In genomic region chr22:20965888-20966855, GRCh38 we compare ENCODE assay signal across 25 cellular contexts. TPM values are rescaled to one million over a fixed set of nuclear protein-coding genes. Genes with fewer than 3 reads are reported as not detected.
DNase-seq lines count a peak whose midpoint lies in the region; ATAC-seq and TF ChIP-seq lines count a peak whose summit lies in the region.
"Had no signal": no experiment of that assay in that cellular context is flagged by ENCODE, and none has a peak within 500 bp of the region (broad histone marks: within the 10 kb centered on the region; RNA-seq: fewer than 3 reads in every experiment).

No MANE protein-coding gene starts in this region.

- H3K4me1 ChIP-seq in rectal smooth muscle tissue (ENCODE audit: control insufficient read depth, insufficient read depth, low read length): no peaks in the 10 kb centered on the region
- peaks cover 5% of the 10 kb centered on the region for H3K4me1 ChIP-seq in vagina
- H3K4me1 ChIP-seq: A549 had no signal

- DNase-seq in activated naive CD8-positive, alpha-beta T cell treated with anti-CD3 and anti-CD28 coated beads for 36 hours: no peak
- DNase-seq in T-cell (no peak), left colon (peak; percentile 81 to 89), EL (no peak), pons (ENCODE audit: low spot score) (no peak), vagina (ENCODE audit: extremely low spot score in 2 of 2) (no peak)
- DNase-seq: activated CD4-positive, alpha-beta T cell treated with anti-CD3 and anti-CD28 coated beads, Interleukin-2, amount 10 ng/mL, durations not matched to agents 7 days and 5 days; activated gamma-delta T cell treated with Interleukin-2 at 50 U/mL for 16 hours; DMS153; effector CD8-positive, alpha-beta T cell; gastrocnemius medialis; GF-D8; MM.1S; NCI-H146; NCI-H82; OCI-M1; SHP77; stimulated activated CD4-positive, alpha-beta T cell treated with anti-CD3 and anti-CD28 coated beads, Interleukin-15, amount 100 ng/mL, for 24 hours; testis had no signal

- H3K9me3 Mint-ChIP-seq in activated naive CD8-positive, alpha-beta T cell (ENCODE audit: low read depth): no peaks in the 10 kb centered on the region
- H3K9me3 Mint-ChIP-seq in activated naive CD8-positive, alpha-beta T cell treated with anti-CD3 and anti-CD28 coated beads for 36 hours: no peaks in the 10 kb centered on the region
- H3K9me3 Mint-ChIP-seq in T-cell: no peaks in the 10 kb centered on the region
- H3K9me3 Mint-ChIP-seq: activated CD4-positive, alpha-beta T cell treated with anti-CD3 and anti-CD28 coated beads, Interleukin-2, amount 10 ng/mL, durations not matched to agents 7 days and 5 days had no signal

- H3K27me3 ChIP-seq in rectal smooth muscle tissue (ENCODE audit: control insufficient read depth, insufficient read depth, low read length) (no peaks in the 10 kb centered on the region), vagina (no peaks in the 10 kb centered on the region)
- H3K27me3 ChIP-seq: testis had no signal

- peaks cover 2% of the 10 kb centered on the region for H3K27me3 Mint-ChIP-seq in activated naive CD8-positive, alpha-beta T cell
- H3K27me3 Mint-ChIP-seq in activated naive CD8-positive, alpha-beta T cell treated with anti-CD3 and anti-CD28 coated beads for 36 hours: peaks cover 12% of the 10 kb centered on the region
- peaks cover 8 to 14% of the 10 kb centered on the region in 2 donors for H3K27me3 Mint-ChIP-seq in T-cell

- no peak for TF ChIP-seq POLR2A in vagina (IDR thresholded peaks at IDR 0.05)

- no peak overlapping the region for H3K27ac Mint-ChIP-seq in activated naive CD8-positive, alpha-beta T cell
- no peak overlapping the region for H3K27ac Mint-ChIP-seq in activated naive CD8-positive, alpha-beta T cell treated with anti-CD3 and anti-CD28 coated beads for 36 hours
- H3K27ac Mint-ChIP-seq in T-cell: no peak overlapping the region
- H3K27ac Mint-ChIP-seq: activated CD4-positive, alpha-beta T cell treated with anti-CD3 and anti-CD28 coated beads, Interleukin-2, amount 10 ng/mL, durations not matched to agents 7 days and 5 days had no signal

- POLR2A ChIA-PET in T-cell (lab: Charles Lee): interaction anchor here in 1 of 2 donors (0.5 kb wide), 1 partner anchor 46 kb away, joined by 4 read pairs; no protein-coding TSS in a partner anchor

- no peaks in the 10 kb centered on the region for H3K36me3 Mint-ChIP-seq in activated naive CD8-positive, alpha-beta T cell
- H3K36me3 Mint-ChIP-seq in activated naive CD8-positive, alpha-beta T cell treated with anti-CD3 and anti-CD28 coated beads for 36 hours: no peaks in the 10 kb centered on the region
- H3K36me3 Mint-ChIP-seq in T-cell: no peaks in the 10 kb centered on the region

- H3K27ac ChIP-seq in rectal smooth muscle tissue (ENCODE audit: low read depth, low read length) (no peak overlapping the region), vagina (no peak overlapping the region)
- H3K27ac ChIP-seq: A549, esophagus muscularis mucosa, gastrocnemius medialis, HL-60, testis had no signal

- no peak for ATAC-seq in T-cell (replicated peaks in 1 of 4)
- peak; percentile 75 for ATAC-seq in left colon
- ATAC-seq: A549, gastrocnemius medialis had no signal

- H3K9ac ChIP-seq in rectal smooth muscle tissue (ENCODE audit: low read length): peak overlapping the region; percentile 52

- peak overlapping the region; percentile 32 for H3K4me3 Mint-ChIP-seq in activated naive CD8-positive, alpha-beta T cell
- no peak overlapping the region for H3K4me3 Mint-ChIP-seq in activated naive CD8-positive, alpha-beta T cell treated with anti-CD3 and anti-CD28 coated beads for 36 hours
- H3K4me3 Mint-ChIP-seq in T-cell: peak overlapping the region; percentile 47 to 61 (median 49)
- H3K4me3 Mint-ChIP-seq: activated CD4-positive, alpha-beta T cell treated with anti-CD3 and anti-CD28 coated beads, Interleukin-2, amount 10 ng/mL, durations not matched to agents 7 days and 5 days had no signal

- no peaks in the 10 kb centered on the region for H3K9me3 ChIP-seq in vagina
- H3K9me3 ChIP-seq: A549, esophagus muscularis mucosa, gastrocnemius medialis, testis had no signal

- intact Hi-C loops in left colon (cut with DNase I, micrococcal nuclease) (no loop called here), vagina (cut with DNase I) (no loop called here)

- peaks cover 13% of the 10 kb centered on the region for H3K4me1 Mint-ChIP-seq in activated naive CD8-positive, alpha-beta T cell (ENCODE audit: low read depth)
- H3K4me1 Mint-ChIP-seq in activated naive CD8-positive, alpha-beta T cell treated with anti-CD3 and anti-CD28 coated beads for 36 hours: peaks cover 13% of the 10 kb centered on the region
- peaks cover 12 to 17% (median 12%) of the 10 kb centered on the region in 3 donors for H3K4me1 Mint-ChIP-seq in T-cell

- H3K4me3 ChIP-seq in rectal smooth muscle tissue (ENCODE audit: low read length) (peak overlapping the region; percentile 59), vagina (no peak overlapping the region)
- H3K4me3 ChIP-seq: A549 had no signal

- H3K36me3 ChIP-seq in rectal smooth muscle tissue (ENCODE audit: control insufficient read depth, insufficient read depth, low read length): no peaks in the 10 kb centered on the region
- no peaks in the 10 kb centered on the region for H3K36me3 ChIP-seq in vagina
- H3K36me3 ChIP-seq: esophagus muscularis mucosa, gastrocnemius medialis had no signal

- CTCF ChIA-PET in T-cell (lab: Charles Lee): no interaction called here

- TF ChIP-seq CTCF in vagina (IDR thresholded peaks at IDR 0.05): no peak

RNA-seq across cellular contexts. Expression of gene AIFM3, which starts 0.9 kb away (rescaled TPM):
- under 1 TPM in 1 of 2 experiments, not detected in 1; 0.14 TPM for total RNA-seq in activated naive CD8-positive, alpha-beta T cell treated with anti-CD3 and anti-CD28 coated beads for 36 hours
- 1 to 10 TPM in 2 of 5 donors, under 1 TPM in 3; 0.33 to 1.7 (median 0.66) TPM for total RNA-seq in T-cell
- 100 to 1,000 TPM; 126 to 184 TPM for total RNA-seq in left colon
- not detected for total RNA-seq in vagina
- total RNA-seq: T-helper 1 cell treated with Interleukin-12 subunit alpha and Interleukin-12 subunit beta and Interleukin-4 antibody, amounts not matched to agents 30 ng/mL and 1 ng/mL, for 36 hours had no signal

RNA-seq across cellular contexts. Expression of gene LZTR1, which starts 15.9 kb away (rescaled TPM):
- total RNA-seq in activated naive CD8-positive, alpha-beta T cell treated with anti-CD3 and anti-CD28 coated beads for 36 hours: 10 to 100 TPM; 32.4 to 39.2 TPM
- total RNA-seq in T-cell (100 to 1,000 TPM in 3 of 5 donors, 10 to 100 TPM in 2; 57.1 to 118 (median 105) TPM), left colon (10 to 100 TPM; 49.9 to 50.4 TPM), vagina (61.9 TPM)

RNA-seq across cellular contexts. Expression of gene THAP7, which starts 35.7 kb away (rescaled TPM):
- 10 to 100 TPM; 34.3 to 34.5 TPM for total RNA-seq in activated naive CD8-positive, alpha-beta T cell treated with anti-CD3 and anti-CD28 coated beads for 36 hours
- total RNA-seq in T-cell: 10 to 100 TPM; 46.4 to 61.1 (median 56.8) TPM
- 10 to 100 TPM; 18.1 to 20.0 TPM for total RNA-seq in left colon
- total RNA-seq in vagina: 34.9 TPM

RNA-seq across cellular contexts. Expression of gene P2RX6, which starts 48.8 kb away (rescaled TPM):
- total RNA-seq in activated naive CD8-positive, alpha-beta T cell treated with anti-CD3 and anti-CD28 coated beads for 36 hours: under 1 TPM; 0.14 to 0.43 TPM
- total RNA-seq in T-cell: 1 to 10 TPM in 3 of 5 donors, under 1 TPM in 2; 0.29 to 1.6 (median 1.0) TPM
- 1 to 10 TPM in 1 of 2 donors, under 1 TPM in 1; 0.73 to 1.5 TPM for total RNA-seq in left colon
- 1.7 TPM for total RNA-seq in vagina

RNA-seq across cellular contexts. Expression of gene CRKL, which starts 49.0 kb away (rescaled TPM):
- total RNA-seq in activated naive CD8-positive, alpha-beta T cell treated with anti-CD3 and anti-CD28 coated beads for 36 hours: 10 to 100 TPM; 82.1 to 82.2 TPM
- 10 to 100 TPM; 41.7 to 87.7 (median 85.4) TPM for total RNA-seq in T-cell
- 10 to 100 TPM; 51.3 to 60.9 TPM for total RNA-seq in left colon
- total RNA-seq in vagina: 37.6 TPM

Comparison
In these comparisons a context has a peak if more than half of its experiments do, and no peak if none do; other contexts are left out.
1. DNase-seq: peak in left colon (2 of 2); none in activated naive CD8-positive, alpha-beta T cell treated with anti-CD3 and anti-CD28 coated beads for 36 hours (single experiment), T-cell (0 of 34), EL (single experiment), pons (single experiment) and vagina (0 of 2).
2. RNA of gene AIFM3, which starts 0.9 kb away (total RNA-seq): 126 to 184 TPM in left colon; 0.33 to 1.7 TPM in T-cell, 0.14 TPM in activated naive CD8-positive, alpha-beta T cell treated with anti-CD3 and anti-CD28 coated beads for 36 hours and not detected in vagina (single experiment); every median in the first group is over 10 times any median in the second.